ENCODE assay signal across 9 cellular contexts in genomic region chr10:73931767-73932624, GRCh38. TPM values are rescaled to one million over a fixed set of nuclear protein-coding genes. Genes with fewer than 3 reads are reported as not detected.
DNase-seq lines count a peak whose midpoint lies in the region; ATAC-seq, FAIRE-seq and TF ChIP-seq lines count a peak whose summit lies in the region.
"Had no signal": no experiment of that assay in that cellular context is flagged by ENCODE, and none has a peak within 500 bp of the region (broad histone marks: within the 10 kb centered on the region; RNA-seq: fewer than 3 reads in every experiment).

No MANE protein-coding gene starts in this region.

- H3K9ac ChIP-seq in keratinocyte (ENCODE audit: control insufficient read depth, extremely low read depth, insufficient read depth, low read length) = peak overlapping the region; percentile 87

- no peaks in the 10 kb centered on the region for H4K20me1 ChIP-seq in keratinocyte (ENCODE audit: control insufficient read depth, extremely low read depth, insufficient read depth, low read length)

- H3K9me1 ChIP-seq in keratinocyte (ENCODE audit: control insufficient read depth, extremely low read depth, insufficient read depth, low read length) = no peaks in the 10 kb centered on the region

- H3K9me3 ChIP-seq in keratinocyte (ENCODE audit: control insufficient read depth, low read depth, low read length) (no peaks in the 10 kb centered on the region), suprapubic skin (no peaks in the 10 kb centered on the region), gastrocnemius medialis (no peaks in the 10 kb centered on the region)
- H3K9me3 ChIP-seq: SJSA1 had no signal

- TF ChIP-seq POLR2A in suprapubic skin (IDR thresholded peaks at IDR 0.05) (no peak), gastrocnemius medialis (IDR thresholded peaks at IDR 0.05) (no peak)

- H3K4me2 ChIP-seq in keratinocyte (ENCODE audit: control insufficient read depth, extremely low read depth, insufficient read depth, low read depth, low read length) = peak overlapping the region; percentile 85

- TF ChIP-seq CTCF in keratinocyte (optimal IDR thresholded peaks at IDR 0.05 in 1 of 3, IDR thresholded peaks at IDR 0.05 in 1 of 3, conservative IDR thresholded peaks at IDR 0.05 in 1 of 3; ENCODE audit: extremely low read depth in 1 of 3, insufficient read depth in 2 of 3, low read length in 3 of 3) (no peak), suprapubic skin (IDR thresholded peaks at IDR 0.05) (no peak), gastrocnemius medialis (IDR thresholded peaks at IDR 0.05 in 4 of 5, conservative IDR thresholded peaks at IDR 0.05 in 1 of 5) (no peak)

- WGBS in suprapubic skin = 56% methylated on average over 13 of the region's 13 CpGs

- H3K27me3 ChIP-seq in keratinocyte (ENCODE audit: control insufficient read depth, extremely low read depth, insufficient read depth, low read length) (no peaks in the 10 kb centered on the region), suprapubic skin (no peaks in the 10 kb centered on the region), gastrocnemius medialis (no peaks in the 10 kb centered on the region)
- H3K27me3 ChIP-seq: SJSA1 had no signal

- intact Hi-C loops in gastrocnemius medialis (cut with DNase I; ENCODE audit: low total_unique reads) = no loop called here

- FAIRE-seq in keratinocyte (lab: Jason Lieb, UNC) = peak; percentile 97

- H3K27ac ChIP-seq in keratinocyte (ENCODE audit: control insufficient read depth, insufficient read depth, low read length) = peak overlapping the region; percentile 100
- H3K27ac ChIP-seq in suprapubic skin = peak overlapping the region; percentile 53
- no peak overlapping the region for H3K27ac ChIP-seq in gastrocnemius medialis
- H3K27ac ChIP-seq: SJSA1 had no signal

- H3K36me3 ChIP-seq in keratinocyte (ENCODE audit: control insufficient read depth in 2 of 2, extremely low read depth in 1 of 2, insufficient read depth in 2 of 2, low read length in 2 of 2) (no peaks in the 10 kb centered on the region), suprapubic skin (no peaks in the 10 kb centered on the region), gastrocnemius medialis (no peaks in the 10 kb centered on the region)
- H3K36me3 ChIP-seq: SJSA1 had no signal

- no peak for TF ChIP-seq EP300 in suprapubic skin (IDR thresholded peaks at IDR 0.05)

- DNase-seq in GM19238 (ENCODE audit: insufficient read length, low spot score) (peak; percentile 60), HK-2 (ENCODE audit: unreplicated experiment) (peak; percentile 65), keratinocyte (ENCODE audit: low read depth, low spot score) (peak; percentile 96), suprapubic skin (ENCODE audit: low spot score in 2 of 2) (no peak), inferior parietal cortex (ENCODE audit: extremely low spot score) (no peak), gastrocnemius medialis (no peak)
- peak; percentile 21 for DNase-seq in activated CD8-positive, alpha-beta memory T cell treated with anti-CD3 and anti-CD28 coated beads, Interleukin-2, amount 50 U/mL, for 24 hours (ENCODE audit: extremely low read depth)

- H3K79me2 ChIP-seq in keratinocyte (ENCODE audit: control insufficient read depth, insufficient read depth, low read length) = no peaks in the 10 kb centered on the region

- ATAC-seq in gastrocnemius medialis (no peak), GM21367 (IDR thresholded peaks at IDR 0.05; ENCODE audit: unreplicated experiment) (no peak)

- H3K4me3 ChIP-seq in keratinocyte (ENCODE audit: control insufficient read depth in 2 of 3, extremely low read depth in 1 of 3, insufficient read depth in 2 of 3, low read depth in 1 of 3, low read length in 3 of 3) (peak overlapping the region in 2 of 3 experiments; percentile 16 to 54), suprapubic skin (no peak overlapping the region), gastrocnemius medialis (no peak overlapping the region)
- H3K4me3 ChIP-seq: SJSA1 had no signal

- H2AFZ ChIP-seq in keratinocyte (ENCODE audit: control insufficient read depth, low read length) = peak overlapping the region; percentile 24

- in situ Hi-C loops in gastrocnemius medialis (cut with MboI; ENCODE audit: low sequenced_read_pairs in 4 of 4) = no loop called here

- peaks cover 37% of the 10 kb centered on the region for H3K4me1 ChIP-seq in keratinocyte (ENCODE audit: control insufficient read depth, extremely low read depth, insufficient read depth, low read length)
- H3K4me1 ChIP-seq in suprapubic skin = peaks cover 34% of the 10 kb centered on the region
- H3K4me1 ChIP-seq in gastrocnemius medialis = peaks cover 8 to 18% of the 10 kb centered on the region in 2 donors
- H3K4me1 ChIP-seq: SJSA1 had no signal

- dilution Hi-C loops in keratinocyte (cut with MboI; ENCODE audit: extremely low pct_ligation_motif_present, low sequenced_read_pairs) = no loop called here

RNA-seq across cellular contexts. Expression of gene PLAU, which starts 21.1 kb away (rescaled TPM):
- 201 to 814 TPM (median 262 TPM) in 3 replicates for polyA plus RNA-seq in keratinocyte
- 59.9 TPM for polyA plus RNA-seq in keratinocyte (2011; ENCODE audit: low read depth)
- polyA plus RNA-seq in keratinocyte (2011; cell fraction: cytosol; rRNA removed) = 297 TPM in 2 replicates
- 1,104 and 1,132 TPM in 2 replicates for polyA plus RNA-seq in keratinocyte (2011; cell fraction: nucleus; rRNA removed)
- 156 and 573 TPM in 2 replicates for polyA plus RNA-seq in keratinocyte (2012; ENCODE audit: low replicate concordance)
- polyA minus RNA-seq in keratinocyte = 168 to 577 TPM (median 210 TPM) in 3 replicates
- polyA minus RNA-seq in keratinocyte (2011; cell fraction: cytosol; rRNA and poly(A)+ RNA removed) = 183 TPM
- polyA minus RNA-seq in keratinocyte (2011; cell fraction: nucleus; rRNA and poly(A)+ RNA removed) = 350 and 521 TPM in 2 replicates
- 10 to 100 TPM in 2 of 4 donors, 1 to 10 TPM in 2; 8.4 to 19.1 (median 10.8) TPM for total RNA-seq in suprapubic skin
- total RNA-seq in gastrocnemius medialis = 1 to 10 TPM in 3 of 4 donors, under 1 TPM in 1; 0.83 to 5.0 (median 2.3) TPM

RNA-seq across cellular contexts. Expression of gene CAMK2G, which starts 57.6 kb away (rescaled TPM):
- 17.6 to 25.3 TPM (median 23.0 TPM) in 3 replicates for polyA plus RNA-seq in keratinocyte
- 11.7 TPM for polyA plus RNA-seq in keratinocyte (2011; ENCODE audit: low read depth)
- 18.6 and 20.2 TPM in 2 replicates for polyA plus RNA-seq in keratinocyte (2011; cell fraction: cytosol; rRNA removed)
- polyA plus RNA-seq in keratinocyte (2011; cell fraction: nucleus; rRNA removed) = 38.4 and 39.1 TPM in 2 replicates
- polyA plus RNA-seq in keratinocyte (2012; ENCODE audit: low replicate concordance) = 14.0 and 17.3 TPM in 2 replicates
- polyA minus RNA-seq in keratinocyte = 22.8 to 26.1 TPM (median 24.6 TPM) in 3 replicates
- polyA minus RNA-seq in keratinocyte (2011; cell fraction: cytosol; rRNA and poly(A)+ RNA removed) = 16.7 TPM
- 14.7 and 26.5 TPM in 2 replicates for polyA minus RNA-seq in keratinocyte (2011; cell fraction: nucleus; rRNA and poly(A)+ RNA removed)
- total RNA-seq in suprapubic skin (10 to 100 TPM; 16.9 to 35.2 (median 20.6) TPM), gastrocnemius medialis (10 to 100 TPM; 48.6 to 67.5 (median 51.7) TPM)

Comparison
In these comparisons a context has a peak if more than half of its experiments do, and no peak if none do; other contexts are left out.
1. DNase-seq: peak in GM19238 (single experiment), HK-2 (single experiment), activated CD8-positive, alpha-beta memory T cell treated with anti-CD3 and anti-CD28 coated beads, Interleukin-2, amount 50 U/mL, for 24 hours (single experiment) and keratinocyte (single experiment); none in suprapubic skin (0 of 2), inferior parietal cortex (single experiment) and gastrocnemius medialis (0 of 2).
2. H3K27ac ChIP-seq: peak in keratinocyte (single experiment) and suprapubic skin (single experiment); none in gastrocnemius medialis (0 of 4).
3. H3K4me3 ChIP-seq: peak in keratinocyte (2 of 3); none in suprapubic skin (single experiment) and gastrocnemius medialis (0 of 4).